ENCODE assay signal across 10 cellular contexts in genomic region chr19:39951686-39952085, GRCh38. TPM values are rescaled to one million over a fixed set of nuclear protein-coding genes. Genes with fewer than 3 reads are reported as not detected.
DNase-seq lines count a peak whose midpoint lies in the region; ATAC-seq and TF ChIP-seq lines count a peak whose summit lies in the region.
"Had no signal": no experiment of that assay in that cellular context is flagged by ENCODE, and none has a peak within 500 bp of the region (broad histone marks: within the 10 kb centered on the region; RNA-seq: fewer than 3 reads in every experiment).

No MANE protein-coding gene starts in this region.

- no peaks in the 10 kb centered on the region for H3K36me3 ChIP-seq in KOPT-K1 (ENCODE audit: insufficient read depth, low read length)
- H3K36me3 ChIP-seq: ascending aorta had no signal

- H3K9me3 ChIP-seq in KOPT-K1 (ENCODE audit: insufficient read depth, low read length, poor library complexity, severe bottlenecking), result no peaks in the 10 kb centered on the region
- H3K9me3 ChIP-seq: ascending aorta had no signal

- no peak for TF ChIP-seq POLR2A in GM18505 (IDR thresholded peaks at IDR 0.05; ENCODE audit: borderline replicate concordance, extremely low read depth, insufficient read depth, insufficient read length)

- peak overlapping the region; percentile 64 for H3K4me3 Mint-ChIP-seq in activated naive CD8-positive, alpha-beta T cell treated with anti-CD3 and anti-CD28 coated beads, Interleukin-2, amount 50 U/mL, for 24 hours

- no peak for ATAC-seq in activated naive CD8-positive, alpha-beta T cell treated with anti-CD3 and anti-CD28 coated beads, Interleukin-2, amount 50 U/mL, for 24 hours
- ATAC-seq in left lobe of liver (no peak), GM18505 (IDR thresholded peaks at IDR 0.05; ENCODE audit: unreplicated experiment) (no peak), HG03139 (IDR thresholded peaks at IDR 0.05; ENCODE audit: unreplicated experiment) (no peak)

- H3K27me3 Mint-ChIP-seq in activated naive CD8-positive, alpha-beta T cell treated with anti-CD3 and anti-CD28 coated beads, Interleukin-2, amount 50 U/mL, for 24 hours, result no peaks in the 10 kb centered on the region

- H3K27ac Mint-ChIP-seq in activated naive CD8-positive, alpha-beta T cell treated with anti-CD3 and anti-CD28 coated beads, Interleukin-2, amount 50 U/mL, for 24 hours, result peak overlapping the region; percentile 82

- peaks cover 7% of the 10 kb centered on the region for H3K36me3 Mint-ChIP-seq in activated naive CD8-positive, alpha-beta T cell treated with anti-CD3 and anti-CD28 coated beads, Interleukin-2, amount 50 U/mL, for 24 hours (ENCODE audit: low read depth)

- H3K4me1 Mint-ChIP-seq in activated naive CD8-positive, alpha-beta T cell treated with anti-CD3 and anti-CD28 coated beads, Interleukin-2, amount 50 U/mL, for 24 hours, result peaks cover 89% of the 10 kb centered on the region

- H3K9me3 Mint-ChIP-seq in activated naive CD8-positive, alpha-beta T cell treated with anti-CD3 and anti-CD28 coated beads, Interleukin-2, amount 50 U/mL, for 24 hours, result peaks cover 8% of the 10 kb centered on the region

- H3K27ac ChIP-seq in KOPT-K1 (ENCODE audit: low read depth, low read length, poor library complexity, severe bottlenecking), result peak overlapping the region; percentile 55
- H3K27ac ChIP-seq: ascending aorta, parathyroid adenoma had no signal

- DNase-seq in AG20443 (ENCODE audit: low spot score) (peak; percentile 49), left lobe of liver (ENCODE audit: low spot score) (peak; percentile 5), cerebellar cortex (ENCODE audit: low spot score) (no peak), Ammon's horn (ENCODE audit: low spot score) (no peak)
- DNase-seq in activated naive CD8-positive, alpha-beta T cell treated with anti-CD3 and anti-CD28 coated beads, Interleukin-2, amount 50 U/mL, for 24 hours, result no peak

RNA-seq across cellular contexts. Expression of gene FCGBP, which starts 17.3 kb away (rescaled TPM):
- 7.3 TPM for total RNA-seq in left lobe of liver

RNA-seq across cellular contexts. Expression of gene PSMC4, which starts 19.3 kb away (rescaled TPM):
- 47.9 TPM for total RNA-seq in left lobe of liver

RNA-seq across cellular contexts. Expression of gene ZNF546, which starts 45.2 kb away (rescaled TPM):
- total RNA-seq in left lobe of liver, result 4.7 TPM

Comparison
In these comparisons a context has a peak if more than half of its experiments do, and no peak if none do; other contexts are left out.
1. DNase-seq: peak in AG20443 (single experiment) and left lobe of liver (single experiment); none in activated naive CD8-positive, alpha-beta T cell treated with anti-CD3 and anti-CD28 coated beads, Interleukin-2, amount 50 U/mL, for 24 hours (single experiment), cerebellar cortex (single experiment) and Ammon's horn (single experiment).